9 cellular contexts compared by ENCODE assay signal in the genomic region with DNA sequence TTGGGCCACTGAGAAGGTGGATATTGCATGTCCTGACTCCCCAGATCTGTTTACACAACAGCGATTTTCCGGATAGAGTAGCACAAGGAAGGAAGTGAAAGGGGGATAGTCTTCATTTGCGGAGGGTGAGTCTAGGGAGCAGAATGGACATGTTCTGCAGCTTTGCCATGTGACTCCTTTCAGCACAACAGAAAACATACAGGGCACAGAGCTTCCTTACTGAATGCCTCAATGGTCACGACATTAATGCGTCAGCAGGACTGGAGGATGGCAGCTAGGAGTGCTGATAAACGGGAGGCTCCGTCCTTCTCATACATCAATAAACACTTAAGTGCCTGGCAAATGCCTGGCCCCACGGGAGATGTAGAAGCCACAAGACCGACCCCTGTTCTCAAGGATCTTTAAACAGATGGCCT.
DNase-seq lines count a peak whose midpoint lies in the region; ATAC-seq and TF ChIP-seq lines count a peak whose summit lies in the region.
"Had no signal": no experiment of that assay in that cellular context is flagged by ENCODE, and none has a peak within 500 bp of the region (broad histone marks: within the 10 kb centered on the region; RNA-seq: fewer than 3 reads in every experiment).

No MANE protein-coding gene starts in this region.

- H3K36me3 ChIP-seq in DOHH2 (ENCODE audit: control insufficient read depth, low read length): no peaks in the 10 kb centered on the region
- H3K36me3 ChIP-seq: gastrocnemius medialis had no signal

- H3K79me2 ChIP-seq in DOHH2 (ENCODE audit: control insufficient read depth, low read length): no peaks in the 10 kb centered on the region

- no peaks in the 10 kb centered on the region for H3K9me3 ChIP-seq in DOHH2 (ENCODE audit: control insufficient read depth, insufficient read depth, low read length)
- H3K9me3 ChIP-seq: gastrocnemius medialis had no signal

- H4K20me1 ChIP-seq in DOHH2 (ENCODE audit: control insufficient read depth, insufficient read depth, low read depth, low read length): no peaks in the 10 kb centered on the region

- peaks cover 85% of the 10 kb centered on the region for H3K4me1 ChIP-seq in DOHH2 (ENCODE audit: control insufficient read depth, low read length)

- no peak overlapping the region for H3K4me3 Mint-ChIP-seq in chondrocyte (ENCODE audit: unreplicated experiment)

- ATAC-seq in GM21717 (IDR thresholded peaks at IDR 0.05; ENCODE audit: unreplicated experiment): no peak
- no peak for ATAC-seq in HG02981 (IDR thresholded peaks at IDR 0.05; ENCODE audit: unreplicated experiment)
- ATAC-seq: gastrocnemius medialis had no signal

- H3F3A ChIP-seq in DOHH2 (ENCODE audit: control insufficient read depth, insufficient read depth): peaks cover 15% of the 10 kb centered on the region

- TF ChIP-seq CTCF in DOHH2 (IDR thresholded peaks at IDR 0.05; ENCODE audit: low read depth, low read length, poor library complexity, severe bottlenecking): no peak
- TF ChIP-seq CTCF in chondrocyte (IDR thresholded peaks at IDR 0.05): no peak

- H3K36me3 Mint-ChIP-seq in chondrocyte (ENCODE audit: low read depth): no peaks in the 10 kb centered on the region

- no peaks in the 10 kb centered on the region for H3K9me2 ChIP-seq in DOHH2 (replicated peaks; ENCODE audit: control insufficient read depth, low read length)

- H3K4me2 ChIP-seq in DOHH2 (ENCODE audit: low read length): peak overlapping the region; percentile 49

- no peaks in the 10 kb centered on the region for H3K9me3 Mint-ChIP-seq in chondrocyte (ENCODE audit: low read depth)

- no peaks in the 10 kb centered on the region for H3K27me3 ChIP-seq in DOHH2 (ENCODE audit: control insufficient read depth, low read length)
- H3K27me3 ChIP-seq: gastrocnemius medialis had no signal

- peak overlapping the region; percentile 22 for H3K4me3 ChIP-seq in DOHH2 (ENCODE audit: low read length)
- H3K4me3 ChIP-seq: gastrocnemius medialis had no signal

- no peaks in the 10 kb centered on the region for H3K27me3 Mint-ChIP-seq in chondrocyte (ENCODE audit: low read depth)

- DNase-seq in NCI-H2029 (lab: John Stamatoyannopoulos, UW) (peak; percentile 57), chondrocyte (ENCODE audit: low spot score) (no peak), nucleus accumbens (lab: John Stamatoyannopoulos, UW) (peak in 35 of 56 donors; percentile 13 to 71 (median 49)), hepatic stellate cell (ENCODE audit: low spot score) (no peak), DMS 273 treated with DMSO at 0.1 percent for 48 hours (lab: John Stamatoyannopoulos, UW) (no peak)

- peaks cover 35% of the 10 kb centered on the region for H3K4me1 Mint-ChIP-seq in chondrocyte (ENCODE audit: low read depth)

- H3K27ac Mint-ChIP-seq in chondrocyte (ENCODE audit: unreplicated experiment): peak overlapping the region; percentile 68

- H3K27ac ChIP-seq in DOHH2 (ENCODE audit: low read depth, low read length): no peak overlapping the region

Comparison
In these comparisons a context has a peak if more than half of its experiments do, and no peak if none do; other contexts are left out.
1. DNase-seq: peak in NCI-H2029 (single experiment) and nucleus accumbens (35 of 56); none in chondrocyte (single experiment), hepatic stellate cell (single experiment) and DMS 273 treated with DMSO at 0.1 percent for 48 hours (single experiment).